In the genomic region with DNA sequence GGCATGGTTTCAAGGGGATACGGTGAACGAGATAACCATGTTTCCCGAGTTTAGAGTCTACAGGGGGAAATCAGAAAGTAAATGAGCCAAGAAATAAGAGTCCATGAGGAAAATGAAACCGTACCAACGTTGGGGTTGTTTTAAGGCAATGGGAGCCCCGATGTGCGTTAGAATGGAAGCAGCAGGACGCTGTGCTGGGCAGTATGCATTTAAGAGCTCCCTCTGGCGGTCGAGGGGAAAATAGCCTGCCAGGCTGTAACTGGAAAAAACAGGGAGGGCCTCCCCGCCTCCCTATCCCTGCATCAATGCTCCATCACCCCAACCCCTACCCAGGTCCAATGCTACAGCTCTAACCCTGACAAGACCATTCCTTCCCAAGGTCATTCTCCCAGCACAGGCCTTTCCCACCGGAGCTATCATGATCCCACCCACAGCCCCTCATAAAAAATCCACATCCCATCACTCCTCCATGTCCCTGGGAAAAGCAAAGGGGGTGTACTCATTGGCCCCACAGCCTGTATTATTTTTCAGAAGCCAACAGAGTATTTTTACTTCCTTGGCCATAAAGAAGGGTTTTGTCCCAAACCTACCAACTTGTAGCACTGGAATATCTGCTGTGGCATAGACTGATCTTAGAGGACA, we compare ENCODE assay signal across 8 cellular contexts.
DNase-seq lines count a peak whose midpoint lies in the region; ATAC-seq and TF ChIP-seq lines count a peak whose summit lies in the region.

No MANE protein-coding gene starts in this region.

- H3K36me3 ChIP-seq in BE2C (no peaks in the 10 kb centered on the region), GM23248 (ENCODE audit: low read depth) (no peaks in the 10 kb centered on the region), heart left ventricle (no peaks in the 10 kb centered on the region), sigmoid colon (no peaks in the 10 kb centered on the region)

- H3K27me3 ChIP-seq in BE2C: 0 out of 2 replicates have a peak, but pooled peaks cover 4% of the 10 kb centered on the region
- peaks cover 6% of the 10 kb centered on the region; the same call in 1 of the 2 replicates for H3K27me3 ChIP-seq in GM23248 (replicated peaks; ENCODE audit: insufficient read depth)
- H3K27me3 ChIP-seq in heart left ventricle: peaks cover 0 to 43% (median 13%) of the 10 kb centered on the region in 9 donors
- H3K27me3 ChIP-seq in sigmoid colon: peaks cover 0 to 5% (median 5%) of the 10 kb centered on the region in 3 donors

- TF ChIP-seq CTCF in BE2C (IDR thresholded peaks at IDR 0.05; ENCODE audit: low read depth, low read length) (peak; percentile 89), heart left ventricle (IDR thresholded peaks at IDR 0.05) (peak; percentile 64 to 85 (median 80)), sigmoid colon (IDR thresholded peaks at IDR 0.05) (peak in 3 of 4 experiments; percentile 58 to 73 (median 58))

- H3K36me3 Mint-ChIP-seq in activated T-cell treated with anti-CD3 and anti-CD28 coated beads, Interleukin-2, amount 50 U/mL, for 4 hours (ENCODE audit: insufficient read depth): no peaks in the 10 kb centered on the region

- no peaks in the 10 kb centered on the region for H4K20me1 ChIP-seq in GM23248 (ENCODE audit: insufficient read depth)

- H3F3A ChIP-seq in GM23248 (ENCODE audit: insufficient read depth): no peaks in the 10 kb centered on the region

- H3K9me3 ChIP-seq in BE2C: no peaks in the 10 kb centered on the region
- no peaks in the 10 kb centered on the region for H3K9me3 ChIP-seq in GM23248 (ENCODE audit: low read depth)
- H3K9me3 ChIP-seq in heart left ventricle: peaks cover 0 to 19% (median 7%) of the 10 kb centered on the region in 12 donors
- H3K9me3 ChIP-seq in sigmoid colon: peaks cover 0 to 9% (median 0%) of the 10 kb centered on the region in 4 donors

- no peak overlapping the region for H2AFZ ChIP-seq in GM23248

- no peak overlapping the region for H3K9ac ChIP-seq in GM23248

- no peak overlapping the region for H3K4me2 ChIP-seq in GM23248 (ENCODE audit: unreplicated experiment)

- H3K27ac ChIP-seq in GM23248 (no peak overlapping the region), heart left ventricle (no peak overlapping the region), sigmoid colon (no peak overlapping the region)

- 25 to 26% methylated on average over 12 of the region's 12 CpGs for WGBS in GM23248 (ENCODE audit: low coverage in 1 of 2, low lambda C conversion rate in 2 of 2, missing lambda C conversion rate in 2 of 2), 2 experiments
- 10 to 14% (median 13%) methylated on average over 12 of the region's 12 CpGs for WGBS in heart left ventricle, 4 donors
- 14 to 23% methylated on average over 12 of the region's 12 CpGs for WGBS in sigmoid colon, 2 donors

- TF ChIP-seq POLR2A in heart left ventricle (IDR thresholded peaks at IDR 0.05) (no peak), sigmoid colon (IDR thresholded peaks at IDR 0.05) (no peak)

- no peak overlapping the region for H3K4me3 Mint-ChIP-seq in activated T-cell treated with anti-CD3 and anti-CD28 coated beads, Interleukin-2, amount 50 U/mL, for 4 hours

- no peaks in the 10 kb centered on the region for H3K79me2 ChIP-seq in GM23248 (ENCODE audit: insufficient read depth)

- H3K9me3 Mint-ChIP-seq in activated T-cell treated with anti-CD3 and anti-CD28 coated beads, Interleukin-2, amount 50 U/mL, for 4 hours: peaks cover 6% of the 10 kb centered on the region

- intact Hi-C loops in heart left ventricle (cut with DNase I): loop anchor here (1.0 to 10.0 kb wide), 11 partner anchors 220 to 375 kb away; no protein-coding TSS in a partner anchor
- intact Hi-C loops in sigmoid colon (cut with DNase I): loop anchor here (10.0 kb wide), 1 partner anchor 373 kb away; no protein-coding TSS in a partner anchor

- H3K27me3 Mint-ChIP-seq in activated T-cell treated with anti-CD3 and anti-CD28 coated beads, Interleukin-2, amount 50 U/mL, for 4 hours (ENCODE audit: low read depth): peaks cover 12% of the 10 kb centered on the region

- H3K4me1 ChIP-seq in BE2C: no peaks in the 10 kb centered on the region
- no peaks in the 10 kb centered on the region for H3K4me1 ChIP-seq in GM23248 (ENCODE audit: insufficient read depth)
- H3K4me1 ChIP-seq in heart left ventricle: no peaks in the 10 kb centered on the region
- H3K4me1 ChIP-seq in sigmoid colon: peaks cover 0 to 9% (median 4%) of the 10 kb centered on the region in 4 donors

- no peak overlapping the region for H3K4me3 ChIP-seq in BE2C (ENCODE audit: low read depth, low read length)
- H3K4me3 ChIP-seq in GM23248: no peak overlapping the region
- H3K4me3 ChIP-seq in heart left ventricle: no peak overlapping the region
- H3K4me3 ChIP-seq in sigmoid colon: no peak overlapping the region

- ATAC-seq in activated T-cell treated with anti-CD3 and anti-CD28 coated beads, Interleukin-2, amount 50 U/mL, for 4 hours: peak in 1 of 2 donors; percentile 27
- ATAC-seq in heart left ventricle (peak in 3 of 4 donors; percentile 50 to 67 (median 65)), GM19023 (IDR thresholded peaks at IDR 0.05; ENCODE audit: unreplicated experiment) (no peak)

- H3K9me2 ChIP-seq in GM23248 (ENCODE audit: insufficient read depth): no peaks in the 10 kb centered on the region

- H3K4me1 Mint-ChIP-seq in activated T-cell treated with anti-CD3 and anti-CD28 coated beads, Interleukin-2, amount 50 U/mL, for 4 hours (ENCODE audit: low read depth): no peaks in the 10 kb centered on the region

- in situ Hi-C loops in GM23248 (cut with MboI): no loop called here

- no peak for TF ChIP-seq EP300 in sigmoid colon (IDR thresholded peaks at IDR 0.05)

- peak; percentile 57 for DNase-seq in BE2C
- DNase-seq in GM23248: peak; percentile 54
- DNase-seq in NCI-H774 (lab: John Stamatoyannopoulos, UW): peak; percentile 65
- peak; percentile 17 for DNase-seq in activated T-cell treated with anti-CD3 and anti-CD28 coated beads, Interleukin-2, amount 50 U/mL, for 4 hours
- DNase-seq in heart left ventricle: peak in 4 of 5 donors; percentile 19 to 53 (median 34)
- no peak for DNase-seq in sigmoid colon
- DNase-seq in HCEC 1CT: no peak

Comparison
In these comparisons a context has a peak if more than half of its experiments do, and no peak if none do; other contexts are left out.
1. DNase-seq: peak in BE2C (single experiment), GM23248 (single experiment), NCI-H774 (single experiment), activated T-cell treated with anti-CD3 and anti-CD28 coated beads, Interleukin-2, amount 50 U/mL, for 4 hours (single experiment) and heart left ventricle (4 of 5); none in sigmoid colon (single experiment) and HCEC 1CT (single experiment).
2. Peak in every context shown above with its lines, with median percentiles within 50 percentile points of each other: CTCF ChIP-seq.